In genomic region chr2:170774074-170774473, GRCh38 we compare ENCODE assay signal across 32 cellular contexts. TPM values are rescaled to one million over a fixed set of nuclear protein-coding genes. Genes with fewer than 3 reads are reported as not detected.
"Had no signal": no experiment of that assay in that cellular context is flagged by ENCODE, and none has a peak within 500 bp of the region (broad histone marks: within the 10 kb centered on the region; RNA-seq: fewer than 3 reads in every experiment).

No MANE protein-coding gene starts in this region.

- ATAC-seq: naive thymus-derived CD4-positive, alpha-beta T cell; natural killer cell; psoas muscle; right cardiac atrium; sciatic nerve; stimulated activated naive B cell treated with anti-CD40 and anti-IgM and Interleukin-4, amounts not matched to agents 10 μg/mL and 1 μg/mL and 100 μg/mL, for 72 hours had no signal

- H3K4me3 ChIP-seq: neural progenitor cell, ovary, psoas muscle, skin epidermis, smooth muscle cell, spleen, stomach, thoracic aorta, thyroid gland, tibial nerve, upper lobe of left lung, vagina had no signal

- H3K27me3 ChIP-seq: neural progenitor cell, ovary, thyroid gland, tibial nerve, upper lobe of left lung, vagina had no signal

- H3K9me3 Mint-ChIP-seq: naive thymus-derived CD4-positive, alpha-beta T cell; natural killer cell; nephron; neural progenitor cell; stimulated activated naive B cell treated with anti-CD40 and anti-IgM and Interleukin-4, amounts not matched to agents 10 μg/mL and 1 μg/mL and 100 μg/mL, for 72 hours; stimulated activated naive CD8-positive, alpha-beta T cell treated with anti-CD3 and anti-CD28 coated beads, Interleukin-15, Interleukin-2, amounts not matched to agents 100 ng/mL and 50 ng/mL, for 24 hours had no signal

- H3K27ac ChIP-seq: neural progenitor cell, ovary, parathyroid adenoma, psoas muscle, skin epidermis, spleen, stomach, thoracic aorta, thyroid gland, tibial nerve, vagina had no signal

- H3K4me3 Mint-ChIP-seq: naive thymus-derived CD4-positive, alpha-beta T cell; natural killer cell; neural progenitor cell; stimulated activated naive B cell treated with anti-CD40 and anti-IgM and Interleukin-4, amounts not matched to agents 10 μg/mL and 1 μg/mL and 100 μg/mL, for 72 hours; stimulated activated naive CD8-positive, alpha-beta T cell treated with anti-CD3 and anti-CD28 coated beads, Interleukin-15, Interleukin-2, amounts not matched to agents 100 ng/mL and 50 ng/mL, for 24 hours had no signal

- H2AFZ ChIP-seq: neural progenitor cell, parathyroid adenoma had no signal

- H3K36me3 ChIP-seq: neural progenitor cell, ovary, spleen, stomach, thoracic aorta, thyroid gland, tibial nerve, upper lobe of left lung, vagina had no signal

- H3K27ac Mint-ChIP-seq: naive thymus-derived CD4-positive, alpha-beta T cell; natural killer cell; nephron; neural progenitor cell; progenitor cell of endocrine pancreas; stimulated activated naive B cell treated with anti-CD40 and anti-IgM and Interleukin-4, amounts not matched to agents 10 μg/mL and 1 μg/mL and 100 μg/mL, for 72 hours; stimulated activated naive CD8-positive, alpha-beta T cell treated with anti-CD3 and anti-CD28 coated beads, Interleukin-15, Interleukin-2, amounts not matched to agents 100 ng/mL and 50 ng/mL, for 24 hours had no signal

- FAIRE-seq: urothelium cell line had no signal

- H3K79me2 ChIP-seq: parathyroid adenoma had no signal

- H3K9ac ChIP-seq: neural progenitor cell, parathyroid adenoma had no signal

- H3K4me2 ChIP-seq: neural progenitor cell, smooth muscle cell had no signal

- H3K36me3 Mint-ChIP-seq: naive thymus-derived CD4-positive, alpha-beta T cell; natural killer cell; neural progenitor cell; stimulated activated naive B cell treated with anti-CD40 and anti-IgM and Interleukin-4, amounts not matched to agents 10 μg/mL and 1 μg/mL and 100 μg/mL, for 72 hours had no signal

- H3K4me1 ChIP-seq: parathyroid adenoma, vagina had no signal

- DNase-seq: naive thymus-derived CD4-positive, alpha-beta T cell; natural killer cell; occipital lobe; ovary; psoas muscle; right cardiac atrium; spleen; stimulated activated CD4-positive, alpha-beta T cell treated with anti-CD3 and anti-CD28 coated beads, Interleukin-12 subunit alpha, Interleukin-12 subunit beta, amount 100 ng/mL, for 4 hours; stimulated activated CD4-positive, alpha-beta T cell treated with anti-CD3 and anti-CD28 coated beads, Interleukin-1b, Interleukin-23, amount 100 ng/mL, for 48 hours; stimulated activated CD4-positive, alpha-beta T cell treated with anti-CD3 and anti-CD28 coated beads, Interleukin-4, amount 100 ng/mL, for 1 hour; stimulated activated CD4-positive, alpha-beta T cell treated with anti-CD3 and anti-CD28 coated beads, Interleukin-4, amount 100 ng/mL, for 4 hours; stimulated activated CD8-positive, alpha-beta memory T cell treated with anti-CD3 and anti-CD28 coated beads, Interleukin-4, amount 100 ng/mL, for 48 hours; stimulated activated naive B cell treated with anti-CD40 and anti-IgM and Interleukin-4, amounts not matched to agents 10 μg/mL and 1 μg/mL and 100 μg/mL, for 72 hours; stimulated activated naive CD4-positive, alpha-beta T cell treated with Interleukin-2 at 50 U/mL for 16 hours; stomach; thyroid gland; trophoblast cell; upper lobe of left lung had no signal

- H3K9me3 ChIP-seq: ovary, psoas muscle, spleen, stomach, thoracic aorta, thyroid gland, tibial nerve, upper lobe of left lung, vagina had no signal

RNA-seq across cellular contexts. Expression of gene ERICH2, which starts 3.9 kb away (rescaled TPM):
- total RNA-seq: naive thymus-derived CD4-positive, alpha-beta T cell; natural killer cell; occipital lobe; osteoblast; smooth muscle cell; spleen; stomach; temporal lobe; thoracic aorta; thyroid gland; vagina had no signal
- polyA plus RNA-seq: naive thymus-derived CD4-positive, alpha-beta T cell had no signal

RNA-seq across cellular contexts. Expression of gene GAD1, which starts 42.6 kb away (rescaled TPM):
- total RNA-seq: natural killer cell, psoas muscle, right cardiac atrium, vagina had no signal
- polyA plus RNA-seq: naive thymus-derived CD4-positive, alpha-beta T cell had no signal

RNA-seq across cellular contexts. Expression of gene SP5, which starts 58.9 kb away (rescaled TPM):
- total RNA-seq: naive thymus-derived CD4-positive, alpha-beta T cell; natural killer cell; osteoblast; smooth muscle cell; spleen; thoracic aorta had no signal
- polyA plus RNA-seq: naive thymus-derived CD4-positive, alpha-beta T cell; right cardiac atrium; smooth muscle cell had no signal
